24 cellular contexts compared by ENCODE assay signal in the genomic region with DNA sequence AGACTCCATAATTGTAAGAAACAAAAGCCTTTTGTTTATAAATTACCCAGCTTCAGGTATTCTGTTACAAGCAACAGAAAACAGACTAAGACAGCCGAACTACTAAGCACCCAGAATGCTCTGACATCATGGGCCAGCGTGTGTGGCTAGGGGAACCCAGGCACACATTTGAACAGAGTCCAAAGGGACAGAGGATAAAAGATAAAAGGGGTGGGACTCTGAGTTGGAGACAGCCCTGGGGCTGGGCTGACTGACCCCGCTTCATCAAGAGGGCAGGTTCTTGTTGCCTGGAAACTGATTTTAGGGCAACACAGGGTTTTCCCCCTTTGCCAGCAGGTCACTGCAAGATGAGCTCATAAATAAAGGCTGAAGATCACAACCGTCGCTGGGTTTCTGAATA.
"Had no signal": no experiment of that assay in that cellular context is flagged by ENCODE, and none has a peak within 500 bp of the region (broad histone marks: within the 10 kb centered on the region; RNA-seq: fewer than 3 reads in every experiment).

No MANE protein-coding gene starts in this region.

- H3K36me3 ChIP-seq: colonic mucosa, esophagus squamous epithelium, gastrocnemius medialis, heart right ventricle, left ventricle myocardium inferior, lower lobe of right lung had no signal

- H3K4me3 ChIP-seq: colonic mucosa, esophagus squamous epithelium, gastrocnemius medialis, heart right ventricle, left ventricle myocardium inferior, lower lobe of right lung, mucosa of descending colon had no signal

- H3K27me3 ChIP-seq: colonic mucosa, gastrocnemius medialis had no signal

- H3K27ac ChIP-seq: colonic mucosa, esophagus squamous epithelium, gastrocnemius medialis, heart right ventricle, left ventricle myocardium inferior, lower lobe of right lung had no signal

- H3K4me1 Mint-ChIP-seq: immature natural killer cell, mesothelial cell of epicardium had no signal

- H3K4me1 ChIP-seq: colonic mucosa, esophagus squamous epithelium, gastrocnemius medialis, heart right ventricle, left ventricle myocardium inferior, lower lobe of right lung had no signal

- FAIRE-seq: endothelial cell of umbilical vein, kidney had no signal

- H3K36me3 Mint-ChIP-seq: immature natural killer cell, mesothelial cell of epicardium had no signal

- H3K4me3 Mint-ChIP-seq: dendritic cell treated with granulocyte-macrophage colony-stimulating factor and Interleukin-4, amounts not matched to agents 40 ng/mL and 50 ng/mL, for 4 days; immature natural killer cell; mesothelial cell of epicardium had no signal

- H3K9me3 ChIP-seq: colonic mucosa, esophagus squamous epithelium, lower lobe of right lung, mucosa of descending colon had no signal

- DNase-seq: colonic mucosa; cortex of kidney; effector CD8-positive, alpha-beta T cell; esophagus squamous epithelium; foreskin fibroblast; foreskin melanocyte; gastrocnemius medialis; glutamatergic neuron; head of caudate nucleus; heart right ventricle; hypothalamus; immature natural killer cell; islet precursor cell; kidney; kidney glomerular epithelial cell; left colon; left ventricle myocardium inferior; lower lobe of right lung; mesenchymal stem cell; mucosa of descending colon had no signal

- H3K27ac Mint-ChIP-seq: dendritic cell treated with granulocyte-macrophage colony-stimulating factor and Interleukin-4, amounts not matched to agents 40 ng/mL and 50 ng/mL, for 4 days; immature natural killer cell; mesothelial cell of epicardium had no signal

- ATAC-seq: gastrocnemius medialis, heart right ventricle, left colon, left lobe of liver, lower lobe of right lung, mucosa of descending colon had no signal
